Comparison of ENCODE assay signal across 11 cellular contexts in genomic region chr6:4280721-4281120, GRCh38.
A peak's percentile ranks its signal among the peaks of the same experiment; 100 is the strongest.
DNase-seq lines count a peak whose midpoint lies in the region; ATAC-seq, FAIRE-seq and TF ChIP-seq lines count a peak whose summit lies in the region.
"Had no signal": no experiment of that assay in that cellular context is flagged by ENCODE, and none has a peak within 500 bp of the region (broad histone marks: within the 10 kb centered on the region; RNA-seq: fewer than 3 reads in every experiment).

No MANE protein-coding gene starts in this region.

- intact Hi-C loops in uterus (cut with DNase I; ENCODE audit: low total_unique reads): no loop called here

- H3K9ac ChIP-seq in keratinocyte (ENCODE audit: control insufficient read depth, extremely low read depth, insufficient read depth, low read length): peak overlapping the region; percentile 86

- H3K9me1 ChIP-seq in keratinocyte (ENCODE audit: control insufficient read depth, extremely low read depth, insufficient read depth, low read length): no peaks in the 10 kb centered on the region

- TF ChIP-seq CTCF in AG09309 (IDR thresholded peaks at IDR 0.05; ENCODE audit: control insufficient read depth, insufficient read depth, low read depth, low read length, missing control alignments): no peak
- TF ChIP-seq CTCF in astrocyte of the cerebellum (IDR thresholded peaks at IDR 0.05; ENCODE audit: low read depth, low read length, missing control alignments): no peak
- no peak for TF ChIP-seq CTCF in keratinocyte (optimal IDR thresholded peaks at IDR 0.05 in 1 of 3, IDR thresholded peaks at IDR 0.05 in 1 of 3, conservative IDR thresholded peaks at IDR 0.05 in 1 of 3; ENCODE audit: extremely low read depth in 1 of 3, insufficient read depth in 2 of 3, low read length in 3 of 3)
- no peak for TF ChIP-seq CTCF in uterus (IDR thresholded peaks at IDR 0.05)

- H3K27ac ChIP-seq in keratinocyte (ENCODE audit: control insufficient read depth, insufficient read depth, low read length) (peak overlapping the region; percentile 89), uterus (no peak overlapping the region)
- H3K27ac ChIP-seq: pancreas had no signal

- H3K4me2 ChIP-seq in keratinocyte (ENCODE audit: control insufficient read depth, extremely low read depth, insufficient read depth, low read depth, low read length): peak overlapping the region; percentile 94

- DNase-seq in AG09309 (ENCODE audit: low read depth) (peak; percentile 55), HPDE6-E6E7 (ENCODE audit: extremely low spot score) (peak; percentile 77), astrocyte of the cerebellum (ENCODE audit: low read depth) (peak; percentile 35), keratinocyte (ENCODE audit: low read depth, low spot score) (peak; percentile 87), NCI-H2171 treated with DMSO at 0.1 percent for 48 hours (lab: John Stamatoyannopoulos, UW) (no peak), uterus (no peak), ecto neural progenitor cell (ENCODE audit: low spot score) (no peak)
- DNase-seq: activated CD4-positive, alpha-beta T cell treated with anti-CD3 and anti-CD28 coated beads, Interleukin-2, amount 10 ng/mL, durations not matched to agents 24 days and 14 days; pancreas had no signal

- no peak for ATAC-seq in HG02642 (IDR thresholded peaks at IDR 0.05; ENCODE audit: poor library complexity, unreplicated experiment)
- ATAC-seq: K562 had no signal

- no peak overlapping the region for H2AFZ ChIP-seq in keratinocyte (ENCODE audit: control insufficient read depth, low read length)

- H3K27me3 ChIP-seq in keratinocyte (ENCODE audit: control insufficient read depth, extremely low read depth, insufficient read depth, low read length) (no peaks in the 10 kb centered on the region), uterus (no peaks in the 10 kb centered on the region)
- H3K27me3 ChIP-seq: pancreas had no signal

- no peak for TF ChIP-seq POLR2A in uterus (IDR thresholded peaks at IDR 0.05)

- H3K79me2 ChIP-seq in keratinocyte (ENCODE audit: control insufficient read depth, insufficient read depth, low read length): no peaks in the 10 kb centered on the region

- in situ Hi-C loops in astrocyte of the cerebellum (cut with HindIII; ENCODE audit: low sequenced_read_pairs): no loop called here

- H4K20me1 ChIP-seq in keratinocyte (ENCODE audit: control insufficient read depth, extremely low read depth, insufficient read depth, low read length): no peaks in the 10 kb centered on the region

- H3K36me3 ChIP-seq in keratinocyte (ENCODE audit: control insufficient read depth in 2 of 2, extremely low read depth in 1 of 2, insufficient read depth in 2 of 2, low read length in 2 of 2) (no peaks in the 10 kb centered on the region), uterus (no peaks in the 10 kb centered on the region)
- H3K36me3 ChIP-seq: pancreas had no signal

- peaks cover 20% of the 10 kb centered on the region for H3K4me1 ChIP-seq in keratinocyte (ENCODE audit: control insufficient read depth, extremely low read depth, insufficient read depth, low read length)
- no peaks in the 10 kb centered on the region for H3K4me1 ChIP-seq in uterus
- H3K4me1 ChIP-seq: pancreas had no signal

- H3K4me3 ChIP-seq in AG09309 (ENCODE audit: control insufficient read depth, low read depth, low read length): no peak overlapping the region
- no peak overlapping the region for H3K4me3 ChIP-seq in astrocyte of the cerebellum (ENCODE audit: low read depth, low read length)
- H3K4me3 ChIP-seq in keratinocyte (ENCODE audit: control insufficient read depth in 2 of 3, extremely low read depth in 1 of 3, insufficient read depth in 2 of 3, low read depth in 1 of 3, low read length in 3 of 3): peak overlapping the region in 2 of 3 experiments; percentile 56 to 67
- H3K4me3 ChIP-seq in uterus: no peak overlapping the region
- H3K4me3 ChIP-seq: K562 had no signal

- FAIRE-seq in keratinocyte (lab: Jason Lieb, UNC): peak; percentile 96
- FAIRE-seq: K562, pancreas had no signal

- H3K9me3 ChIP-seq in keratinocyte (ENCODE audit: control insufficient read depth, low read depth, low read length): no peaks in the 10 kb centered on the region
- H3K9me3 ChIP-seq in uterus: no peaks in the 10 kb centered on the region
- H3K9me3 ChIP-seq: pancreas had no signal

- dilution Hi-C loops in keratinocyte (cut with MboI; ENCODE audit: extremely low pct_ligation_motif_present, low sequenced_read_pairs): no loop called here

Comparison
In these comparisons a context has a peak if more than half of its experiments do, and no peak if none do; other contexts are left out.
1. DNase-seq: peak in AG09309 (single experiment), HPDE6-E6E7 (single experiment), astrocyte of the cerebellum (single experiment) and keratinocyte (single experiment); none in NCI-H2171 treated with DMSO at 0.1 percent for 48 hours (single experiment), uterus (0 of 2) and ecto neural progenitor cell (single experiment).
2. H3K4me3 ChIP-seq: peak in keratinocyte (2 of 3); none in AG09309 (single experiment), astrocyte of the cerebellum (single experiment) and uterus (0 of 2).